15 cellular contexts compared by ENCODE assay signal in the genomic region with DNA sequence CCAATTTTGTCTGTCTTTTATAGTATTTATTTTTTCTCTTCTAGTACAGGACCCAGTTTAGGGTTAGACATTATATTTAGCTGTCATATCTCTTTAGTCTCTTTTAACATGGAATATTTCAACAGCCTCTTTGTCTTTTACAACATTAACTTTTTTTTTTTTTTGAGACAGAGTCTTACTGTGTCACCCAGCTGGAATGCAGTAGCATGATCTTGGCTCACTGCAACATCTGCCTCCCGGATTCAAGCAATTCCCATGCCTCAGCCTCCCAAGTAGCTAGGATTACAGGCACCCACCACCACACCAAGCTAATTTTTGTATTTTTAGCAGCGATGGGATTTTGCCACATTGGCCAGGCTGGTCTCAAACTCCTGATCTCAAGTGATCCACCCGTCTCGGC.
"Had no signal": no experiment of that assay in that cellular context is flagged by ENCODE, and none has a peak within 500 bp of the region (broad histone marks: within the 10 kb centered on the region; RNA-seq: fewer than 3 reads in every experiment).

No MANE protein-coding gene starts in this region.

- H3K4me3 ChIP-seq: heart left ventricle, right atrium auricular region, smooth muscle cell, upper lobe of left lung had no signal

- ATAC-seq: activated CD4-positive, CD25-positive, alpha-beta regulatory T cell treated with anti-CD3 and anti-CD28 coated beads, Interleukin-2, amount 50 U/mL, for 24 hours; activated naive CD4-positive, alpha-beta T cell treated with anti-CD3 and anti-CD28 coated beads, Interleukin-2, amount 50 U/mL, for 72 hours; activated T-cell treated with anti-CD3 and anti-CD28 coated beads, Interleukin-2, amount 50 U/mL, for 4 hours; heart left ventricle; left lobe of liver; natural killer cell treated with Interleukin-12 subunit alpha and Interleukin-12 subunit beta and Interleukin-15 and Interleukin-18, amount 100 ng/mL, for 72 hours; stimulated activated effector memory CD8-positive, alpha-beta T cell treated with anti-CD3 and anti-CD28 coated beads, Interleukin-12 subunit alpha, Interleukin-12 subunit beta, amount 100 ng/mL, for 72 hours had no signal

- H3K9me3 Mint-ChIP-seq: activated CD4-positive, alpha-beta memory T cell treated with anti-CD3 and anti-CD28 coated beads for 36 hours; activated naive CD4-positive, alpha-beta T cell treated with anti-CD3 and anti-CD28 coated beads, Interleukin-2, amount 50 U/mL, for 72 hours; activated T-cell treated with anti-CD3 and anti-CD28 coated beads, Interleukin-2, amount 50 U/mL, for 4 hours; natural killer cell treated with Interleukin-12 subunit alpha and Interleukin-12 subunit beta and Interleukin-15 and Interleukin-18, amount 100 ng/mL, for 72 hours; stimulated activated effector memory CD8-positive, alpha-beta T cell treated with anti-CD3 and anti-CD28 coated beads, Interleukin-12 subunit alpha, Interleukin-12 subunit beta, amount 100 ng/mL, for 72 hours had no signal

- H3K4me3 Mint-ChIP-seq: activated CD4-positive, alpha-beta memory T cell treated with anti-CD3 and anti-CD28 coated beads for 36 hours; activated T-cell treated with anti-CD3 and anti-CD28 coated beads, Interleukin-2, amount 50 U/mL, for 4 hours; natural killer cell treated with Interleukin-12 subunit alpha and Interleukin-12 subunit beta and Interleukin-15 and Interleukin-18, amount 100 ng/mL, for 72 hours; stimulated activated effector memory CD8-positive, alpha-beta T cell treated with anti-CD3 and anti-CD28 coated beads, Interleukin-12 subunit alpha, Interleukin-12 subunit beta, amount 100 ng/mL, for 72 hours had no signal

- H3K36me3 Mint-ChIP-seq: activated CD4-positive, alpha-beta memory T cell treated with anti-CD3 and anti-CD28 coated beads for 36 hours; activated naive CD4-positive, alpha-beta T cell treated with anti-CD3 and anti-CD28 coated beads, Interleukin-2, amount 50 U/mL, for 72 hours; natural killer cell treated with Interleukin-12 subunit alpha and Interleukin-12 subunit beta and Interleukin-15 and Interleukin-18, amount 100 ng/mL, for 72 hours; stimulated activated effector memory CD8-positive, alpha-beta T cell treated with anti-CD3 and anti-CD28 coated beads, Interleukin-12 subunit alpha, Interleukin-12 subunit beta, amount 100 ng/mL, for 72 hours had no signal

- H3K27me3 Mint-ChIP-seq: activated CD4-positive, alpha-beta memory T cell treated with anti-CD3 and anti-CD28 coated beads for 36 hours had no signal

- DNase-seq: activated CD4-positive, alpha-beta memory T cell treated with anti-CD3 and anti-CD28 coated beads for 36 hours; activated effector memory CD4-positive, alpha-beta T cell treated with anti-CD3 and anti-CD28 coated beads, Interleukin-2, amount 50 U/mL, for 16 hours; activated T-cell treated with anti-CD3 and anti-CD28 coated beads, Interleukin-2, amount 50 U/mL, for 4 hours; heart left ventricle; islet precursor cell; nucleus accumbens; T-helper 2 cell; upper lobe of left lung had no signal

- H3K4me1 Mint-ChIP-seq: stimulated activated effector memory CD8-positive, alpha-beta T cell treated with anti-CD3 and anti-CD28 coated beads, Interleukin-12 subunit alpha, Interleukin-12 subunit beta, amount 100 ng/mL, for 72 hours had no signal

- H3K27ac Mint-ChIP-seq: activated CD4-positive, alpha-beta memory T cell treated with anti-CD3 and anti-CD28 coated beads for 36 hours; activated naive CD4-positive, alpha-beta T cell treated with anti-CD3 and anti-CD28 coated beads, Interleukin-2, amount 50 U/mL, for 72 hours; natural killer cell treated with Interleukin-12 subunit alpha and Interleukin-12 subunit beta and Interleukin-15 and Interleukin-18, amount 100 ng/mL, for 72 hours; stimulated activated effector memory CD8-positive, alpha-beta T cell treated with anti-CD3 and anti-CD28 coated beads, Interleukin-12 subunit alpha, Interleukin-12 subunit beta, amount 100 ng/mL, for 72 hours had no signal
